ENCODE assay signal across 1 cellular context in the genomic region with DNA sequence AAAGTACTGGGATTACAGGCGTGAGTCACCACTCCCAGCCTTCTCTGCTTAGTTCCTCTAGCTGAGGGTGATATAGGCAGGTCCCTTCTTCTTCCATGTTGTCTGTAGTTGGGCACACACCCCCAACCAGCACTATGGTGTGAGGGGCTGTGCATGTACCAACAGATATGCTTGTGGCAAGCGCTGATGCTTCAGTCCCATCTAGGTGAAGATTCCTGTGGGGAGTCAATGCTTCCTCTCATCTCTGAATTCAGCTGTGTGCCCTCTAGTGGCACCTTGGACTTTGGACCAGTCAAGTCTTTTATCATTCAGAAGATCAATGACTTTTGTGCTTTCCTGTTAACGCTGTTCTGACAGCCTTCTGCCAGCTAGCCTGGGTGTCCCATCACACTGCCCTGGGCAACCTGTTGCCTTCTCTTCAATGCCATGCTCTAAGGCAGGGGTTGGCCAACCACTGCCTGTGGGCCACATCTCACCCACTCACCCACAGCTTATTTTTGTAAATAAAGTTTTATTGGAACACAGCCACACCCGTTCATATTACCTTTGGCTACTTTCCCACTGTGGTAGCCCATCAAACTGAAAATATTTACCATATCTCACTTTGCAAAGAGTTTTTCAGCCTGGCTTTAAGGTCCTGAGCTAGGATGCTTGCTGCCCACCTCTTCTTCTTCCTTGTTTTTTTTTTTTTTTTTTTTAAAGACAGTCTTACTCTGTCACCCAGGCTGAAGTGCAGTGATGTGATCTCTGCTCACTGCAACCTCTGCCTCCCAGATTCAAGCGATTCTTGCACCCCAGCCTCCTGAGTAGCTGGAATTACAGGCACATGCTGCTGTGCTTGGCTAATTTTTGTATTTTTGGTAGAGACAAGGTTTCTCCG.
TF ChIP-seq lines count a peak whose summit lies in the region.

No MANE protein-coding gene starts in this region.

TF ChIP-seq in WTC11, 78 proteins besides CTCF, POLR2A, EP300 and RAD21:
- TF ChIP-seq, protein P1, sequence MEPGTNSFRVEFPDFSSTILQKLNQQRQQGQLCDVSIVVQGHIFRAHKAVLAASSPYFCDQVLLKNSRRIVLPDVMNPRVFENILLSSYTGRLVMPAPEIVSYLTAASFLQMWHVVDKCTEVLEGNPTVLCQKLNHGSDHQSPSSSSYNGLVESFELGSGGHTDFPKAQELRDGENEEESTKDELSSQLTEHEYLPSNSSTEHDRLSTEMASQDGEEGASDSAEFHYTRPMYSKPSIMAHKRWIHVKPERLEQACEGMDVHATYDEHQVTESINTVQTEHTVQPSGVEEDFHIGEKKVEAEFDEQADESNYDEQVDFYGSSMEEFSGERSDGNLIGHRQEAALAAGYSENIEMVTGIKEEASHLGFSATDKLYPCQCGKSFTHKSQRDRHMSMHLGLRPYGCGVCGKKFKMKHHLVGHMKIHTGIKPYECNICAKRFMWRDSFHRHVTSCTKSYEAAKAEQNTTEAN (CRISPR knock-in tag; IDR thresholded peaks at IDR 0.05), result no peak
- TF ChIP-seq, protein P2, sequence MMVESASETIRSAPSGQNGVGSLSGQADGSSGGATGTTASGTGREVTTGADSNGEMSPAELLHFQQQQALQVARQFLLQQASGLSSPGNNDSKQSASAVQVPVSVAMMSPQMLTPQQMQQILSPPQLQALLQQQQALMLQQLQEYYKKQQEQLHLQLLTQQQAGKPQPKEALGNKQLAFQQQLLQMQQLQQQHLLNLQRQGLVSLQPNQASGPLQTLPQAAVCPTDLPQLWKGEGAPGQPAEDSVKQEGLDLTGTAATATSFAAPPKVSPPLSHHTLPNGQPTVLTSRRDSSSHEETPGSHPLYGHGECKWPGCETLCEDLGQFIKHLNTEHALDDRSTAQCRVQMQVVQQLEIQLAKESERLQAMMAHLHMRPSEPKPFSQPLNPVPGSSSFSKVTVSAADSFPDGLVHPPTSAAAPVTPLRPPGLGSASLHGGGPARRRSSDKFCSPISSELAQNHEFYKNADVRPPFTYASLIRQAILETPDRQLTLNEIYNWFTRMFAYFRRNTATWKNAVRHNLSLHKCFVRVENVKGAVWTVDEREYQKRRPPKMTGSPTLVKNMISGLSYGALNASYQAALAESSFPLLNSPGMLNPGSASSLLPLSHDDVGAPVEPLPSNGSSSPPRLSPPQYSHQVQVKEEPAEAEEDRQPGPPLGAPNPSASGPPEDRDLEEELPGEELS (CRISPR knock-in tag; IDR thresholded peaks at IDR 0.05), result no peak
- TF ChIP-seq NR2C2 (CRISPR knock-in tag; IDR thresholded peaks at IDR 0.05), result no peak
